Comparison of ENCODE assay signal across 10 cellular contexts in the genomic region with DNA sequence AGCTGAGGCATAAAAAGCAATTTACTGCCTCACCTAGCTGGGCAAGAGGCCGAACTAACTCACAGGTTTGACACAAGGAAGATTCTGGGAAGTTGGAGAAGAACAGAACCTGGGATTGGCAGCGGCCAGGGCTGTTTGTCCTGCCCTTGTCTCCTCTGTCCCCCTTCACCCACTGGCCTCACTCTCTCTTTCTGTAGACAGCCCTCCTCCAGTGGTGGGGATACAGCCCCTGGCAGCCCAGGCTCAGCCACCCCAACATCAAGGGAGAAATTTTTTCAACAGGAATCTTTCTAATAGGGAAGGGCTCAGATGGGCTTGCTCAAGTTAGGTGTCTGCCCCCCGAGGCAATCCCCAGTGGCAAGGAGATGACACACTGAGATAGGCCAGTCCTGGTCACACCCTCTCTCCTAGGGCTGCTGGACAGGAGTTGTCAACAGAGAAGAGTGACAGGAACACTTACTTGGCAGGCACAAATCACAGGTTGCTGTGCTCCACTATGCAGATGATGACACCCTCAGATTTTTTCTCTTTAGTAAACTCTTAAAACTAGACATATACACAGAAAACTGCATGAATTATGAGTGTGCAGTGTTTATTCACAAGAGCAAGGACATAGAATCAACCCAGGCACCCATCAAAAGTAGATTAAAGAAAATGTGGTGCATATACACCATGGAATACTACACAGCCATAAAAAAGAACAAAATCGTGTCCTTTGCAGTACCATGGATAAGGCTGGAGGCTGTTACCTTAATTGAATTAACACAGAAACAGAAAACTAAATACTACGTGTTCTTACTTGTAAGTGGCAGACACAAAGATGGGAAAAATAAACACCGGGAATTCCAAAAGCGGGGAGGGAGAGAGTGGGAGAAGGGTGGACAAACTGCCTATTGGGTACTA. TPM values are rescaled to one million over a fixed set of nuclear protein-coding genes. Genes with fewer than 3 reads are reported as not detected.
DNase-seq lines count a peak whose midpoint lies in the region; ATAC-seq and TF ChIP-seq lines count a peak whose summit lies in the region.
"Had no signal": no experiment of that assay in that cellular context is flagged by ENCODE, and none has a peak within 500 bp of the region (broad histone marks: within the 10 kb centered on the region; RNA-seq: fewer than 3 reads in every experiment).

No MANE protein-coding gene starts in this region.

- peak overlapping the region; percentile 88 for H3K27ac Mint-ChIP-seq in type B pancreatic cell
- H3K27ac Mint-ChIP-seq in glutamatergic neuron (ENCODE audit: unreplicated experiment), result no peak overlapping the region

- no peaks in the 10 kb centered on the region for H3K36me3 ChIP-seq in mammary epithelial cell (ENCODE audit: insufficient read depth, low read length)
- no peaks in the 10 kb centered on the region for H3K36me3 ChIP-seq in right lobe of liver

- H3K79me2 ChIP-seq in mammary epithelial cell (ENCODE audit: insufficient read depth, low read length), result no peaks in the 10 kb centered on the region

- 29% methylated on average over 7 of the region's 7 CpGs for WGBS in mammary epithelial cell (ENCODE audit: low coverage, missing lambda C conversion rate)
- WGBS in right lobe of liver (ENCODE audit: insufficient coverage, low coverage, low lambda C conversion rate, missing lambda C conversion rate), result 66% methylated on average over 7 of the region's 7 CpGs

- H3K4me3 ChIP-seq in mammary epithelial cell (replicated peaks in 1 of 3; ENCODE audit: insufficient read depth in 1 of 3, low read depth in 2 of 3, low read length in 3 of 3) (peak overlapping the region in 1 of 3 experiments; percentile 7), right lobe of liver (no peak overlapping the region)

- H4K20me1 ChIP-seq in mammary epithelial cell (ENCODE audit: insufficient read depth, low read length), result no peaks in the 10 kb centered on the region

- H3K4me3 Mint-ChIP-seq in type B pancreatic cell, result peak overlapping the region; percentile 76
- H3K4me3 Mint-ChIP-seq in glutamatergic neuron (ENCODE audit: unreplicated experiment), result no peak overlapping the region

- DNase-seq in activated CD8-positive, alpha-beta memory T cell treated with anti-CD3 and anti-CD28 coated beads for 24 hours, result peak; percentile 51
- no peak for DNase-seq in activated CD8-positive, alpha-beta memory T cell treated with anti-CD3 and anti-CD28 coated beads, Interleukin-2, amount 50 U/mL, for 4 hours
- DNase-seq in mammary epithelial cell, result no peak
- DNase-seq in right lobe of liver, result no peak
- no peak for DNase-seq in type B pancreatic cell (ENCODE audit: extremely low spot score, unreplicated experiment)
- DNase-seq in AG08395 (ENCODE audit: low spot score), result no peak
- DNase-seq in glutamatergic neuron, result no peak
- DNase-seq in RPMI8226, result no peak

- H3K27ac ChIP-seq in mammary epithelial cell (ENCODE audit: insufficient read depth, low read depth, low read length), result peak overlapping the region; percentile 93
- peak overlapping the region in 2 of 3 donors; percentile 26 to 33 for H3K27ac ChIP-seq in right lobe of liver
- H3K27ac ChIP-seq: SK-N-MC had no signal

- H3K36me3 Mint-ChIP-seq in type B pancreatic cell, result no peaks in the 10 kb centered on the region
- H3K36me3 Mint-ChIP-seq in glutamatergic neuron (ENCODE audit: unreplicated experiment), result no peaks in the 10 kb centered on the region

- H3K27me3 ChIP-seq in mammary epithelial cell (ENCODE audit: insufficient read depth, low read length) (no peaks in the 10 kb centered on the region), right lobe of liver (no peaks in the 10 kb centered on the region)

- peak overlapping the region; percentile 91 for H2AFZ ChIP-seq in mammary epithelial cell (ENCODE audit: low read depth, low read length)

- H3K9me3 ChIP-seq in mammary epithelial cell (replicated peaks; ENCODE audit: insufficient read depth, low read length) (no peaks in the 10 kb centered on the region), right lobe of liver (no peaks in the 10 kb centered on the region)

- no peaks in the 10 kb centered on the region for H3K4me1 Mint-ChIP-seq in type B pancreatic cell (ENCODE audit: unreplicated experiment)
- no peaks in the 10 kb centered on the region for H3K4me1 Mint-ChIP-seq in glutamatergic neuron (ENCODE audit: low read depth, unreplicated experiment)

- peaks cover 31% of the 10 kb centered on the region for H3K27me3 Mint-ChIP-seq in type B pancreatic cell
- no peaks in the 10 kb centered on the region for H3K27me3 Mint-ChIP-seq in glutamatergic neuron (ENCODE audit: unreplicated experiment)

- TF ChIP-seq CTCF in mammary epithelial cell (conservative IDR thresholded peaks at IDR 0.05 in 1 of 2, IDR thresholded peaks at IDR 0.05 in 1 of 2; ENCODE audit: extremely low read depth in 1 of 2, insufficient read depth in 1 of 2, low read depth in 1 of 2, low read length in 2 of 2) (no peak), right lobe of liver (IDR thresholded peaks at IDR 0.05) (no peak), type B pancreatic cell (conservative IDR thresholded peaks at IDR 0.05) (no peak), glutamatergic neuron (IDR thresholded peaks at IDR 0.05; ENCODE audit: partially characterized antibody, unreplicated experiment) (no peak)

- intact Hi-C loops in mammary epithelial cell (cut with micrococcal nuclease), result loop anchor here (1.0 kb wide), 6 partner anchors 23 to 286 kb away; a partner anchor contains a TSS
- intact Hi-C loops in right lobe of liver (cut with DNase I), result loop anchor here in 1 of 2 donors (5.0 kb wide), 1 partner anchor 66 kb away; no protein-coding TSS in a partner anchor

- TF ChIP-seq POLR2A in right lobe of liver (IDR thresholded peaks at IDR 0.05), result no peak

- TSS peak; percentile 93 for BruUV-seq in mammary epithelial cell (replicated peaks; lab: Mats Ljungman, UMichigan)

- dilution Hi-C loops in mammary epithelial cell (cut with HindIII; ENCODE audit: low sequenced_read_pairs), result loop anchor here (10.0 kb wide), 1 partner anchor 57 kb away; no protein-coding TSS in a partner anchor

- peak overlapping the region; percentile 51 for H3K4me2 ChIP-seq in mammary epithelial cell (ENCODE audit: insufficient read depth, low read depth, low read length)

- H3K9me3 Mint-ChIP-seq in type B pancreatic cell, result no peaks in the 10 kb centered on the region
- no peaks in the 10 kb centered on the region for H3K9me3 Mint-ChIP-seq in glutamatergic neuron (ENCODE audit: unreplicated experiment)

- peaks cover 19% of the 10 kb centered on the region for H3K4me1 ChIP-seq in mammary epithelial cell (ENCODE audit: insufficient read depth, low read length)
- H3K4me1 ChIP-seq in right lobe of liver, result peaks cover 0 to 25% (median 0%) of the 10 kb centered on the region in 4 donors

- CTCF ChIA-PET in mammary epithelial cell (lab: Charles Lee; ENCODE audit: low non-redundant PET), result interaction anchor here (0.7 kb wide), 1 partner anchor 9 kb away, joined by 3 read pairs; no protein-coding TSS in a partner anchor

- ATAC-seq in right lobe of liver, result no peak

- in situ Hi-C loops in mammary epithelial cell (cut with MboI; ENCODE audit: low sequenced_read_pairs in 2 of 2), result loop anchor here (5.0 kb wide), 2 partner anchors 66 to 71 kb away; no protein-coding TSS in a partner anchor

- H3K9ac ChIP-seq in mammary epithelial cell (ENCODE audit: insufficient read depth, low read length), result peak overlapping the region; percentile 55

RNA-seq across cellular contexts. Expression of a gene that starts 36.4 kb away (rescaled TPM):
- total RNA-seq in mammary epithelial cell (under 1 TPM; under 0.01 to 0.19 TPM), right lobe of liver (not detected), type B pancreatic cell (ENCODE audit: low replicate concordance) (not detected in 2 replicates), glutamatergic neuron (ENCODE audit: unreplicated experiment) (not detected)
- 0.07 TPM for polyA plus RNA-seq in mammary epithelial cell
- polyA minus RNA-seq in mammary epithelial cell, result 1.4 TPM
- total RNA-seq: endothelial cell of umbilical vein had no signal
- polyA plus RNA-seq: endothelial cell of umbilical vein had no signal

RNA-seq across cellular contexts. Expression of a gene that starts 37.2 kb away (rescaled TPM):
- under 1 TPM in 1 of 2 donors, not detected in 1; 0.45 TPM for total RNA-seq in mammary epithelial cell
- polyA plus RNA-seq in mammary epithelial cell, result 0.07 TPM
- polyA minus RNA-seq in mammary epithelial cell, result not detected
- not detected for total RNA-seq in right lobe of liver
- 0.12 TPM in 1 of 2 replicates, not detected in the other for total RNA-seq in type B pancreatic cell (ENCODE audit: low replicate concordance)
- total RNA-seq in glutamatergic neuron (ENCODE audit: unreplicated experiment), result 1.0 TPM
- total RNA-seq: endothelial cell of umbilical vein had no signal
- polyA plus RNA-seq: endothelial cell of umbilical vein had no signal
